Comparison of ENCODE assay signal across 19 cellular contexts in the genomic region with DNA sequence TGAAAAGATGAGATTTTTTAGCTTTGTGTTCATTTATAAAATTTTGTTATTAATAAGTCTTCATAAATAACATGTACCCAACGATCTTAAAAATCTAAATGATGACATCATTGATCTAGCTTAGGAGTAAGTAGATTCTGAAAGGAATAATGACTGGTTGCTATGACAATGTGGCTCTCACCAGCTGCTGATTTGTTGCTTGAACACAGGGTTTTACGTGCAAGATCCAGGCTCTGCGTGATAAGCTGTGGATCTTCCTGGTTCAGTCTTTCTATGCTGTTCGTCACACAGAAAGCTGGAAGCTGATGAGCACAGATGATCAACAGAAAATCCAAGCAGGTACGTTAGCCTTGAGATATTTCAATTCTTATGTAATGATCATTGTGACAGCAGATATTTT. TPM values are rescaled to one million over a fixed set of nuclear protein-coding genes. Genes with fewer than 3 reads are reported as not detected.
DNase-seq lines count a peak whose midpoint lies in the region; ATAC-seq and TF ChIP-seq lines count a peak whose summit lies in the region.
"Had no signal": no experiment of that assay in that cellular context is flagged by ENCODE, and none has a peak within 500 bp of the region (broad histone marks: within the 10 kb centered on the region; RNA-seq: fewer than 3 reads in every experiment).

No MANE protein-coding gene starts in this region.

- intact Hi-C loops in IMR-90 (cut with micrococcal nuclease) (no loop called here), tibial artery (cut with DNase I; ENCODE audit: low total_unique reads) (no loop called here)

- dilution Hi-C loops in IMR-90 (cut with HindIII; ENCODE audit: low sequenced_read_pairs, unreplicated experiment): no loop called here

- peak overlapping the region; percentile 92 for H2BK5ac ChIP-seq in IMR-90 (ENCODE audit: low read depth, low read length, poor library complexity, severe bottlenecking)

- peak; percentile 66 for TF ChIP-seq EP300 in neural cell (conservative IDR thresholded peaks at IDR 0.05; ENCODE audit: poor library complexity, severe bottlenecking)

- peak overlapping the region; percentile 78 for H3K4ac ChIP-seq in IMR-90 (ENCODE audit: low read depth, low read length)

- H3K36me3 ChIP-seq in IMR-90 (ENCODE audit: control insufficient read depth, insufficient read depth, low read length): no peaks in the 10 kb centered on the region
- H3K36me3 ChIP-seq in neural cell (ENCODE audit: insufficient read depth, low read length): no peaks in the 10 kb centered on the region
- H3K36me3 ChIP-seq in tibial artery: peaks cover 10 to 24% (median 18%) of the 10 kb centered on the region in 3 donors
- H3K36me3 ChIP-seq: cardiac muscle cell, pancreas had no signal

- no TSS peak for BruUV-seq in IMR-90 (replicated peaks; lab: Mats Ljungman, UMichigan)

- peak overlapping the region; percentile 93 for H2BK20ac ChIP-seq in IMR-90 (ENCODE audit: low read depth, low read length)

- peak overlapping the region; percentile 26; a peak in 3 of 4 replicates for H4K8ac ChIP-seq in IMR-90 (ENCODE audit: low read depth in 2 of 2, low read length in 2 of 2)

- peak overlapping the region; percentile 71 for H4K5ac ChIP-seq in IMR-90 (ENCODE audit: low read depth, low read length)

- H2BK120ac ChIP-seq in IMR-90 (ENCODE audit: low read depth, low read length): peak overlapping the region; percentile 89

- H3K27me3 ChIP-seq in IMR-90 (ENCODE audit: control insufficient read depth, insufficient read depth, low read length) (no peaks in the 10 kb centered on the region), neural cell (ENCODE audit: insufficient read depth, low read depth, low read length) (no peaks in the 10 kb centered on the region), tibial artery (no peaks in the 10 kb centered on the region)
- H3K27me3 ChIP-seq: cardiac muscle cell, gastrocnemius medialis, pancreas, spleen had no signal

- H2BK15ac ChIP-seq in IMR-90 (ENCODE audit: low read depth, low read length): peak overlapping the region; percentile 75; the same call in 1 of the 3 replicates

- H4K20me1 ChIP-seq in IMR-90 (ENCODE audit: insufficient read depth, low read length) (no peaks in the 10 kb centered on the region), neural cell (ENCODE audit: insufficient read depth) (no peaks in the 10 kb centered on the region)

- H3K36me3 Mint-ChIP-seq in brain (peaks cover 23% of the 10 kb centered on the region), osteocyte (ENCODE audit: unreplicated experiment) (no peaks in the 10 kb centered on the region)
- H3K36me3 Mint-ChIP-seq: activated naive CD4-positive, alpha-beta T cell treated with anti-CD3 and anti-CD28 coated beads, Interleukin-2, amount 50 U/mL, for 72 hours had no signal

- whole genome bisulfite sequencing in IMR-90 (ENCODE audit: extremely low coverage in 2 of 2, insufficient read length in 1 of 2), 2 experiments: 40% methylated on average over 2 of the region's 5 CpGs; no CpG with 5 or more reads in 1 of the 2 experiments

- H3K4me2 ChIP-seq in IMR-90 (ENCODE audit: low read depth, low read length): peak overlapping the region; percentile 57
- H3K4me2 ChIP-seq in neural cell (ENCODE audit: low read length): peak overlapping the region; percentile 68

- in situ Hi-C loops in IMR-90 (cut with MboI; ENCODE audit: low sequenced_read_pairs): no loop called here

- no peak for TF ChIP-seq POLR2A in IMR-90 (IDR thresholded peaks at IDR 0.05; ENCODE audit: low read depth, low read length)

- CTCF ChIA-PET in IMR-90 (lab: Yijun Ruan, JAX): interaction anchor here (0.5 to 0.6 kb wide), 2 partner anchors 59 to 76 kb away, joined by 3 to 10 read pairs; no protein-coding TSS in a partner anchor

- H3K4me3 Mint-ChIP-seq in brain (peak overlapping the region; percentile 83 to 86 (median 85)), osteocyte (ENCODE audit: unreplicated experiment) (no peak overlapping the region)
- H3K4me3 Mint-ChIP-seq: activated CD4-positive, alpha-beta T cell treated with anti-CD3 and anti-CD28 coated beads, Interleukin-2, amount 10 ng/mL, durations not matched to agents 24 days and 14 days; stimulated activated naive CD8-positive, alpha-beta T cell treated with anti-CD3 and anti-CD28 coated beads, Interleukin-15, amount 100 ng/mL, for 72 hours; T-helper 2 cell treated with Interferon-gamma antibody and Interleukin-4, amounts not matched to agents 5 μg/mL and 100 μg/mL, for 36 hours had no signal

- H3K79me1 ChIP-seq in IMR-90 (ENCODE audit: low read depth in 1 of 2, low read length in 2 of 2): no peaks in the 10 kb centered on the region

- H3K9me3 ChIP-seq in IMR-90 (ENCODE audit: control insufficient read depth, insufficient read depth, low read length) (no peaks in the 10 kb centered on the region), neural cell (ENCODE audit: low read length) (no peaks in the 10 kb centered on the region), tibial artery (no peaks in the 10 kb centered on the region)
- H3K9me3 ChIP-seq: gastrocnemius medialis, pancreas, spleen had no signal

- peak overlapping the region; percentile 43; the same call in 1 of the 2 replicates for H3K23ac ChIP-seq in IMR-90 (ENCODE audit: low read depth, low read length)

- H3K9me3 Mint-ChIP-seq in brain: peaks cover 0 to 4% (median 0%) of the 10 kb centered on the region in 5 experiments
- H3K9me3 Mint-ChIP-seq in osteocyte (ENCODE audit: unreplicated experiment): no peaks in the 10 kb centered on the region
- H3K9me3 Mint-ChIP-seq: activated CD4-positive, alpha-beta T cell treated with anti-CD3 and anti-CD28 coated beads, Interleukin-2, amount 10 ng/mL, durations not matched to agents 24 days and 14 days; activated naive CD4-positive, alpha-beta T cell treated with anti-CD3 and anti-CD28 coated beads, Interleukin-2, amount 50 U/mL, for 72 hours; stimulated activated naive CD8-positive, alpha-beta T cell treated with anti-CD3 and anti-CD28 coated beads, Interleukin-15, amount 100 ng/mL, for 72 hours; T-helper 2 cell treated with Interferon-gamma antibody and Interleukin-4, amounts not matched to agents 5 μg/mL and 100 μg/mL, for 36 hours had no signal

- no peaks in the 10 kb centered on the region for H3F3A ChIP-seq in neural cell (ENCODE audit: insufficient read depth, low read length, poor library complexity, severe bottlenecking)

- H3K27ac ChIP-seq in IMR-90 (ENCODE audit: insufficient read depth, low read length) (peak overlapping the region; percentile 100; the same call in 1 of the 2 replicates), neural cell (ENCODE audit: low read length) (peak overlapping the region; percentile 97), tibial artery (no peak overlapping the region)
- H3K27ac ChIP-seq: cardiac muscle cell, gastrocnemius medialis, pancreas, spleen had no signal

- H3K9ac ChIP-seq in IMR-90 (ENCODE audit: low read depth, low read length) (peak overlapping the region; percentile 32; the same call in 1 of the 2 replicates), neural cell (ENCODE audit: low read length) (peak overlapping the region; percentile 82)

- H3K4me1 Mint-ChIP-seq in brain: peaks cover 18% of the 10 kb centered on the region
- H3K4me1 Mint-ChIP-seq in osteocyte (ENCODE audit: unreplicated experiment): peaks cover 2% of the 10 kb centered on the region
- H3K4me1 Mint-ChIP-seq: activated CD4-positive, alpha-beta T cell treated with anti-CD3 and anti-CD28 coated beads, Interleukin-2, amount 10 ng/mL, durations not matched to agents 24 days and 14 days; stimulated activated naive CD8-positive, alpha-beta T cell treated with anti-CD3 and anti-CD28 coated beads, Interleukin-15, amount 100 ng/mL, for 72 hours had no signal

- H3K56ac ChIP-seq in IMR-90 (ENCODE audit: extremely low read depth, insufficient read depth, low read length): peak overlapping the region; percentile 70; the same call in 1 of the 2 replicates

- no peak for TF ChIP-seq CTCF in IMR-90 (conservative IDR thresholded peaks at IDR 0.05; ENCODE audit: low read depth, low read length)
- no peak for TF ChIP-seq CTCF in brain (conservative IDR thresholded peaks at IDR 0.05)
- TF ChIP-seq CTCF in neural cell (IDR thresholded peaks at IDR 0.05; ENCODE audit: poor library complexity, severe bottlenecking): no peak
- no peak for TF ChIP-seq CTCF in tibial artery (IDR thresholded peaks at IDR 0.05)
- TF ChIP-seq CTCF in osteocyte (IDR thresholded peaks at IDR 0.05): no peak

- peak overlapping the region; percentile 83 to 96 (median 93) for H3K27ac Mint-ChIP-seq in brain
- no peak overlapping the region for H3K27ac Mint-ChIP-seq in osteocyte (ENCODE audit: unreplicated experiment)
- H3K27ac Mint-ChIP-seq: activated CD4-positive, alpha-beta T cell treated with anti-CD3 and anti-CD28 coated beads, Interleukin-2, amount 10 ng/mL, durations not matched to agents 24 days and 14 days; activated naive CD4-positive, alpha-beta T cell treated with anti-CD3 and anti-CD28 coated beads, Interleukin-2, amount 50 U/mL, for 72 hours; stimulated activated naive CD8-positive, alpha-beta T cell treated with anti-CD3 and anti-CD28 coated beads, Interleukin-15, amount 100 ng/mL, for 72 hours; T-helper 2 cell treated with Interferon-gamma antibody and Interleukin-4, amounts not matched to agents 5 μg/mL and 100 μg/mL, for 36 hours had no signal

- ATAC-seq in IMR-90 (ENCODE audit: low read depth) (peak; percentile 45), GM21576 (IDR thresholded peaks at IDR 0.05; ENCODE audit: unreplicated experiment) (no peak)
- ATAC-seq: activated naive CD4-positive, alpha-beta T cell treated with anti-CD3 and anti-CD28 coated beads, Interleukin-2, amount 50 U/mL, for 72 hours; gastrocnemius medialis; stimulated activated naive CD8-positive, alpha-beta T cell treated with anti-CD3 and anti-CD28 coated beads, Interleukin-15, amount 100 ng/mL, for 72 hours had no signal

- peak overlapping the region; percentile 57 for H3K14ac ChIP-seq in IMR-90 (replicated peaks; ENCODE audit: low read depth, low read length)

- H3K79me2 ChIP-seq in neural cell (replicated peaks; ENCODE audit: insufficient read depth, low read length): peaks cover 46% of the 10 kb centered on the region

- peak overlapping the region; percentile 87 for H3K18ac ChIP-seq in IMR-90 (ENCODE audit: low read depth, low read length)

- peak overlapping the region; percentile 88 for H2AK5ac ChIP-seq in IMR-90 (ENCODE audit: low read depth, low read length)

- POLR2A ChIA-PET in IMR-90 (lab: Charles Lee; ENCODE audit: unreplicated experiment): no interaction called here

- peak overlapping the region; percentile 80 for H4K91ac ChIP-seq in IMR-90 (ENCODE audit: insufficient read depth, low read depth, low read length)

- no peaks in the 10 kb centered on the region for H3K27me3 Mint-ChIP-seq in brain
- H3K27me3 Mint-ChIP-seq in osteocyte (ENCODE audit: unreplicated experiment): no peaks in the 10 kb centered on the region
- H3K27me3 Mint-ChIP-seq: activated CD4-positive, alpha-beta T cell treated with anti-CD3 and anti-CD28 coated beads, Interleukin-2, amount 10 ng/mL, durations not matched to agents 24 days and 14 days; stimulated activated naive CD8-positive, alpha-beta T cell treated with anti-CD3 and anti-CD28 coated beads, Interleukin-15, amount 100 ng/mL, for 72 hours had no signal

- H3K4me3 ChIP-seq in IMR-90 (ENCODE audit: insufficient read depth, low read depth, low read length) (peak overlapping the region; percentile 21; the same call in 1 of the 2 replicates), neural cell (ENCODE audit: low read length) (peak overlapping the region; percentile 70), tibial artery (no peak overlapping the region)
- H3K4me3 ChIP-seq: cardiac muscle cell, gastrocnemius medialis, pancreas, spleen had no signal

- peaks cover 3% of the 10 kb centered on the region for H3K9me1 ChIP-seq in IMR-90 (ENCODE audit: insufficient read depth, low read length)

- DNase-seq in IMR-90 (peak; percentile 74), NCI-H524 (lab: John Stamatoyannopoulos, UW) (peak; percentile 68 to 88), tibial artery (no peak), osteocyte (ENCODE audit: extremely low spot score, unreplicated experiment) (no peak)
- no peak for DNase-seq in activated CD4-positive, alpha-beta T cell treated with anti-CD3 and anti-CD28 coated beads for 48 hours
- DNase-seq: activated CD4-positive, alpha-beta T cell treated with anti-CD3 and anti-CD28 coated beads, Interleukin-2, amount 10 ng/mL, durations not matched to agents 24 days and 14 days; DMS79 treated with DMSO at 0.1 percent for 48 hours; gastrocnemius medialis; pancreas; spleen; stimulated activated naive CD8-positive, alpha-beta T cell treated with anti-CD3 and anti-CD28 coated beads, Interleukin-15, amount 100 ng/mL, for 72 hours had no signal

- TF ChIP-seq RAD21 in IMR-90 (IDR thresholded peaks at IDR 0.05; ENCODE audit: low read length): no peak
- TF ChIP-seq RAD21 in neural cell (conservative IDR thresholded peaks at IDR 0.05): peak; percentile 35

- H3K4me1 ChIP-seq in IMR-90 (ENCODE audit: control insufficient read depth, insufficient read depth, low read length) (peaks cover 3% of the 10 kb centered on the region), tibial artery (no peaks in the 10 kb centered on the region)
- H3K4me1 ChIP-seq: gastrocnemius medialis, pancreas, spleen had no signal

- H2AK9ac ChIP-seq in IMR-90 (replicated peaks; ENCODE audit: low read depth, low read length, poor library complexity): no peak overlapping the region

- H2AFZ ChIP-seq in IMR-90 (replicated peaks; ENCODE audit: low read length, poor library complexity): peak overlapping the region; percentile 47
- peak overlapping the region; percentile 46 for H2AFZ ChIP-seq in neural cell (ENCODE audit: low read depth, low read length)

- H3K9me2 ChIP-seq in neural cell (ENCODE audit: insufficient read depth, low read length): no peaks in the 10 kb centered on the region

RNA-seq across cellular contexts. Expression of a gene that starts 49.1 kb away (rescaled TPM):
- total RNA-seq in IMR-90 (2012; rRNA removed) (not detected in 2 replicates), osteocyte (not detected in 2 replicates)
- polyA plus RNA-seq in IMR-90 (2012; rRNA removed) (not detected in 2 replicates), brain (ENCODE audit: insufficient read depth, low read depth, low replicate concordance) (not detected), neural cell (not detected in 2 replicates)
- not detected in 2 replicates for polyA plus RNA-seq in IMR-90 (2012; cell fraction: cytosol; rRNA removed)
- polyA plus RNA-seq in IMR-90 (2012; cell fraction: nucleus; rRNA removed; ENCODE audit: low replicate concordance): not detected in 2 replicates
- polyA minus RNA-seq in neural cell: not detected in 2 replicates
- total RNA-seq: activated CD4-positive, alpha-beta T cell treated with anti-CD3 and anti-CD28 coated beads, Interleukin-2, amount 10 ng/mL, durations not matched to agents 24 days and 14 days; activated naive CD4-positive, alpha-beta T cell treated with anti-CD3 and anti-CD28 coated beads, Interleukin-2, amount 50 U/mL, for 72 hours; cardiac muscle cell; gastrocnemius medialis; H1; pancreas; spleen had no signal
- polyA plus RNA-seq: BJ, cardiac muscle cell, H1, pancreas, spleen had no signal

Comparison
In these comparisons a context has a peak if more than half of its experiments do, and no peak if none do; other contexts are left out.
1. DNase-seq: peak in IMR-90 (single experiment) and NCI-H524 (2 of 2); none in tibial artery (0 of 2), activated CD4-positive, alpha-beta T cell treated with anti-CD3 and anti-CD28 coated beads for 48 hours (single experiment) and osteocyte (single experiment).
2. H3K27ac ChIP-seq: peak in IMR-90 (single experiment) and neural cell (single experiment); none in tibial artery (0 of 2).
3. H3K4me3 ChIP-seq: peak in IMR-90 (single experiment) and neural cell (single experiment); none in tibial artery (0 of 2).